ENCODE assay signal across 29 cellular contexts in the genomic region with DNA sequence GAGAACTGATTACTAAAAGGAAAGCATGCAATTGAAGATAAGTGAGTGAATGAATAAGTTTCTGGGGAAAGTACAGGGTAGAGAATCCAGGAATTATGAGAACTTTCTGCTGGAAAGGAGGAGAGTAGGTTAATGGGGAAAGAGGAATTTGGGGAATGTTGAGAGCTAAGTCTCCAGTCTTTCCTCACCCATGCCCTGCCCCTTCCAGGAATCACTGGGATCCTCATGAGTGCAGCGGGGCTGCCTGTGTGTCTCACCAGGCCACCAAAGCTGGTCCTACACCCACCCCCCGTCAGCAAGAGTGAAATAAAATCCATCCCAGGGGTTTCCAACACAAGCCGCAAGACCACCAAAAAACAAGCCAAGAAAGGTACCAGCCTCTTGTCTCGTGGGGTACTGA. TPM values are rescaled to one million over a fixed set of nuclear protein-coding genes. Genes with fewer than 3 reads are reported as not detected.
DNase-seq lines count a peak whose midpoint lies in the region; ATAC-seq and TF ChIP-seq lines count a peak whose summit lies in the region.
"Had no signal": no experiment of that assay in that cellular context is flagged by ENCODE, and none has a peak within 500 bp of the region (broad histone marks: within the 10 kb centered on the region; RNA-seq: fewer than 3 reads in every experiment).

No MANE protein-coding gene starts in this region.

- H3K27me3 ChIP-seq in PC-3 (ENCODE audit: low read length): no peaks in the 10 kb centered on the region
- H3K27me3 ChIP-seq in left lung: no peaks in the 10 kb centered on the region
- no peaks in the 10 kb centered on the region for H3K27me3 ChIP-seq in heart left ventricle
- H3K27me3 ChIP-seq: dorsolateral prefrontal cortex had no signal

- H3K79me2 ChIP-seq in PC-3 (ENCODE audit: low read length): no peaks in the 10 kb centered on the region

- intact Hi-C loops in PC-3 (cut with micrococcal nuclease) (no loop called here), left lung (cut with DNase I) (no loop called here), heart left ventricle (cut with DNase I) (no loop called here)

- peaks cover 38% of the 10 kb centered on the region for H3K4me1 ChIP-seq in PC-3 (ENCODE audit: insufficient read depth, low read length)
- peaks cover 43 to 64% of the 10 kb centered on the region in 2 donors for H3K4me1 ChIP-seq in left lung
- peaks cover 0 to 53% (median 12%) of the 10 kb centered on the region in 12 donors for H3K4me1 ChIP-seq in heart left ventricle

- no peak for TF ChIP-seq POLR2A in heart left ventricle (IDR thresholded peaks at IDR 0.05)

- H3K36me3 ChIP-seq in PC-3 (ENCODE audit: low read depth, low read length) (no peaks in the 10 kb centered on the region), left lung (peaks cover 0 to 25% of the 10 kb centered on the region in 2 donors), heart left ventricle (peaks cover 0 to 41% (median 9%) of the 10 kb centered on the region in 9 donors)

- no peak for ATAC-seq in PC-3
- ATAC-seq in left lung: peak; percentile 47
- ATAC-seq in HG02938 (IDR thresholded peaks at IDR 0.05; ENCODE audit: unreplicated experiment): no peak
- ATAC-seq in heart left ventricle: no peak
- ATAC-seq: CD8-positive, alpha-beta T cell; SK-N-SH treated with all-trans-retinoic acid at 6 μM for 48 hours; stimulated activated naive CD8-positive, alpha-beta T cell treated with anti-CD3 and anti-CD28 coated beads, Interleukin-15, Interleukin-2, amounts not matched to agents 100 U/mL and 50 U/mL, for 24 hours; T-helper 17 cell had no signal

- DNase-seq in AG10803 (ENCODE audit: low read depth) (peak; percentile 20), PC-3 (no peak), left lung (no peak), renal cortical epithelial cell (ENCODE audit: low read depth) (peak; percentile 23), heart left ventricle (no peak), cortex of kidney (lab: John Stamatoyannopoulos, UW) (no peak), NK-92 (lab: John Stamatoyannopoulos, UW; ENCODE audit: unreplicated experiment) (no peak)
- DNase-seq: activated effector memory CD4-positive, alpha-beta T cell treated with anti-CD3 and anti-CD28 coated beads, Interleukin-2, amount 50 U/mL, for 16 hours; activated naive CD8-positive, alpha-beta T cell treated with anti-CD3 and anti-CD28 coated beads, Interleukin-2, amount 10 ng/mL, durations not matched to agents 7 days and 5 days; activated T-cell treated with anti-CD3 and anti-CD28 coated beads, Interleukin-2, amount 50 U/mL, for 1 hour; CD8-positive, alpha-beta T cell; central memory CD4-positive, alpha-beta T cell; DMS153; dorsolateral prefrontal cortex; glutamatergic neuron; H7; NCI-H1092 treated with DMSO at 0.1 percent for 48 hours; NCI-H187 treated with DMSO at 0.1 percent for 48 hours; NCI-H748 treated with DMSO at 0.1 percent for 48 hours; sigmoid colon; stimulated activated naive CD8-positive, alpha-beta T cell treated with anti-CD3 and anti-CD28 coated beads, Interleukin-15, Interleukin-2, amounts not matched to agents 100 U/mL and 50 U/mL, for 24 hours; T-helper 17 cell had no signal

- no peaks in the 10 kb centered on the region for H3F3A ChIP-seq in PC-3 (ENCODE audit: low read length, unreplicated experiment)

- H3K9me2 ChIP-seq in PC-3 (replicated peaks; ENCODE audit: low read length): no peaks in the 10 kb centered on the region

- BruUV-seq in PC-3 (replicated peaks; lab: Mats Ljungman, UMichigan): no TSS peak

- no peak overlapping the region for H3K4me3 ChIP-seq in AG10803 (ENCODE audit: low read length)
- no peak overlapping the region for H3K4me3 ChIP-seq in PC-3 (ENCODE audit: low read length)
- no peak overlapping the region for H3K4me3 ChIP-seq in left lung
- H3K4me3 ChIP-seq in heart left ventricle: no peak overlapping the region
- H3K4me3 ChIP-seq: dorsolateral prefrontal cortex, sigmoid colon had no signal

- no peaks in the 10 kb centered on the region for H4K20me1 ChIP-seq in PC-3 (ENCODE audit: low read length)

- POLR2A ChIA-PET in PC-3 (lab: Charles Lee; ENCODE audit: unreplicated experiment): no interaction called here

- TF ChIP-seq CTCF in AG10803 (conservative IDR thresholded peaks at IDR 0.05; ENCODE audit: low read length) (no peak), PC-3 (conservative IDR thresholded peaks at IDR 0.05; ENCODE audit: low read depth, low read length) (no peak), left lung (IDR thresholded peaks at IDR 0.05) (no peak), heart left ventricle (IDR thresholded peaks at IDR 0.05) (no peak)

- CTCF ChIA-PET in PC-3 (lab: Charles Lee): interaction anchor here (1.4 kb wide), 1 partner anchor 18 kb away, joined by 4 read pairs; no protein-coding TSS in a partner anchor

- H3K4me2 ChIP-seq in PC-3 (ENCODE audit: low read length): peak overlapping the region; percentile 72; the same call in 1 of the 2 replicates

- WGBS in heart left ventricle, 4 donors: 81 to 91% (median 86%) methylated on average over 4 of the region's 4 CpGs

- H3K27ac ChIP-seq in PC-3 (ENCODE audit: low read length): no peak overlapping the region
- H3K27ac ChIP-seq in left lung: peak overlapping the region; percentile 33 to 70
- H3K27ac ChIP-seq in heart left ventricle: no peak overlapping the region
- H3K27ac ChIP-seq: sigmoid colon had no signal

- no peaks in the 10 kb centered on the region for H3K9me3 ChIP-seq in PC-3 (ENCODE audit: low read length)
- no peaks in the 10 kb centered on the region for H3K9me3 ChIP-seq in left lung
- no peaks in the 10 kb centered on the region for H3K9me3 ChIP-seq in heart left ventricle
- H3K9me3 ChIP-seq: sigmoid colon had no signal

- no peak overlapping the region for H3K9ac ChIP-seq in PC-3 (ENCODE audit: low read length)

- H2AFZ ChIP-seq in PC-3 (ENCODE audit: low read length): no peak overlapping the region

RNA-seq across cellular contexts. Expression of a gene that starts 17.0 kb away (rescaled TPM):
- total RNA-seq in PC-3 (2014; rRNA removed) (4.0 and 4.9 TPM in 2 replicates), left lung (10 to 100 TPM; 33.2 to 43.4 TPM), renal cortical epithelial cell (1.7 and 17.0 TPM in 2 replicates), heart left ventricle (1 to 10 TPM in 8 of 9 donors, under 1 TPM in 1; 0.74 to 6.8 (median 2.1) TPM)
- polyA plus RNA-seq in heart left ventricle: 1 to 10 TPM in 1 of 2 donors, under 1 TPM in 1; 0.76 to 1.1 TPM

RNA-seq across cellular contexts. Expression of a gene that starts 23.8 kb away (rescaled TPM):
- not detected in 2 replicates for total RNA-seq in PC-3 (2014; rRNA removed)
- 10 to 100 TPM; 23.5 to 68.7 TPM for total RNA-seq in left lung
- not detected in 2 replicates for total RNA-seq in renal cortical epithelial cell
- 10 to 100 TPM in 3 of 9 donors, 1 to 10 TPM in 6; 2.8 to 78.6 (median 7.1) TPM for total RNA-seq in heart left ventricle
- 1 to 10 TPM; 1.4 to 3.6 TPM for polyA plus RNA-seq in heart left ventricle
- total RNA-seq: A172, G401, H7, M059J, progenitor cell of endocrine pancreas had no signal
- polyA plus RNA-seq: keratinocyte had no signal

RNA-seq across cellular contexts. Expression of a gene that starts 46.3 kb away (rescaled TPM):
- total RNA-seq in PC-3 (2014; rRNA removed) (38.9 and 49.2 TPM in 2 replicates), left lung (10 to 100 TPM; 50.3 to 55.9 TPM), renal cortical epithelial cell (29.7 and 39.4 TPM in 2 replicates), heart left ventricle (10 to 100 TPM in 3 of 9 donors, 1 to 10 TPM in 6; 4.1 to 38.3 (median 9.1) TPM)
- polyA plus RNA-seq in heart left ventricle: 1 to 10 TPM; 3.3 to 8.0 TPM

Comparison
In these comparisons a context has a peak if more than half of its experiments do, and no peak if none do; other contexts are left out.
1. DNase-seq: peak in AG10803 (single experiment) and renal cortical epithelial cell (single experiment); none in PC-3 (single experiment), left lung (0 of 2), heart left ventricle (0 of 5), cortex of kidney (single experiment) and NK-92 (single experiment).
2. H3K27ac ChIP-seq: peak in left lung (2 of 2); none in PC-3 (single experiment) and heart left ventricle (0 of 12).